ENCODE assay signal across 1 cellular context in the genomic region with DNA sequence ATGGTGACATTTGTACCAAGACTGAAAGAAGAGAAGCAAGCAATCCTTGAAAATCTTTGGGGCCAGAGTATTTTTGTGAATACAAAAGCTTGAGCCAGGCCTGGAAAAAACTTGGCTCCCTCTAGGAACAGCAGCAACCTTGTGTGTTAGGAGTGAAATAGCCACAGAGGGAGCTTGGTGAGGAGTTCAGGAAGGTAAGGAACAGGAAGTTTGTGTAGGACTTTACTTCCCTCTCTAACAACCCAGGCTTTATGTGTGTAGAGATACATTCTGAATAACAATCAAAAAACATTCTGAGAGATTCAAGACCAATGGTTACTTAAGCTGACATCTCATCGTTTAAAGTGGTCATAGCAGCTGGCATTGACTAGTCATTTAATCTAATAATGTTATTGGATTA.
TF ChIP-seq lines count a peak whose summit lies in the region.

No MANE protein-coding gene starts in this region.

TF ChIP-seq in IMR-90, 13 proteins besides CTCF, POLR2A, EP300 and RAD21 (continued from another document):
- TF ChIP-seq ELK1 (IDR thresholded peaks at IDR 0.05; ENCODE audit: borderline replicate concordance, low read depth, low read length) = no peak
- no peak for TF ChIP-seq RFX5 (IDR thresholded peaks at IDR 0.05; ENCODE audit: low read depth, low read length)
- no peak for TF ChIP-seq MXI1 (IDR thresholded peaks at IDR 0.05; ENCODE audit: borderline replicate concordance, low read depth, low read length)
- TF ChIP-seq MAZ (IDR thresholded peaks at IDR 0.05; ENCODE audit: borderline replicate concordance, low read depth, low read length) = no peak
- TF ChIP-seq NFE2L2 (IDR thresholded peaks at IDR 0.05; ENCODE audit: low read depth, low read length) = no peak
TF ChIP-seq in IMR-90: peak in this region for 0.
